ENCODE assay signal across 8 cellular contexts in genomic region chr12:55927588-55928502, GRCh38. TPM values are rescaled to one million over a fixed set of nuclear protein-coding genes. Genes with fewer than 3 reads are reported as not detected.
DNase-seq lines count a peak whose midpoint lies in the region; ATAC-seq and TF ChIP-seq lines count a peak whose summit lies in the region.

PYM1 (minus strand) TSS chr12:55927894; CDS start chr12:55927761, 133 bp downstream.

- H3K27me3 Mint-ChIP-seq in dendritic cell treated with granulocyte-macrophage colony-stimulating factor and Interleukin-4, amounts not matched to agents 40 ng/mL and 50 ng/mL, for 4 days, result no peaks in the 10 kb centered on the region

- H3K9me3 ChIP-seq in AG04450 (ENCODE audit: control insufficient read depth, insufficient read depth, low read length), result no peaks in the 10 kb centered on the region; the same call in 1 of the 2 replicates

- peak within 1 kb of the TSS; percentile 95 for H3K4me3 Mint-ChIP-seq in dendritic cell treated with granulocyte-macrophage colony-stimulating factor and Interleukin-4, amounts not matched to agents 40 ng/mL and 50 ng/mL, for 4 days

- H3K4me3 ChIP-seq in AG04450 (ENCODE audit: low read depth, low read length), result peak within 1 kb of the TSS; percentile 97

- DNase-seq in AG04450 (ENCODE audit: low read depth, low spot score) (no peak), NCI-H446 treated with DMSO at 0.1 percent for 48 hours (lab: John Stamatoyannopoulos, UW) (peak; percentile 42), kidney tubule cell (ENCODE audit: low spot score) (peak; percentile 81)
- DNase-seq in activated CD4-positive, CD25-positive, alpha-beta regulatory T cell treated with anti-CD3 and anti-CD28 coated beads, Interleukin-2, amount 50 U/mL, for 16 hours (ENCODE audit: low read depth, low spot score), result peak; percentile 34
- DNase-seq in stimulated activated CD4-positive, alpha-beta T cell treated with anti-CD3 and anti-CD28 coated beads, Interleukin-1b, Interleukin-23, amount 100 ng/mL, for 48 hours, result peak; percentile 80

- peaks cover 67% of the 10 kb centered on the region for H3K4me1 Mint-ChIP-seq in dendritic cell treated with granulocyte-macrophage colony-stimulating factor and Interleukin-4, amounts not matched to agents 40 ng/mL and 50 ng/mL, for 4 days (ENCODE audit: low read depth)

- POLR2A ChIA-PET in AG04450 (lab: Yijun Ruan, JAX), result interaction anchor here (0.5 to 2.5 kb wide), 8 partner anchors 13 to 704 kb away, joined by 3 to 22 read pairs (median 4); partner anchors contain the start of genes DNAJC14 and SARNP

- TF ChIP-seq CTCF in AG04450 (IDR thresholded peaks at IDR 0.05; ENCODE audit: low read depth, low read length), result no peak

- H3K27me3 ChIP-seq in AG04450 (ENCODE audit: control insufficient read depth, insufficient read depth, low read length), result no peaks in the 10 kb centered on the region

- peak; percentile 84 for TF ChIP-seq POLR2A in GM18526 (IDR thresholded peaks at IDR 0.05; ENCODE audit: extremely low read depth, insufficient read length)

- H3K27ac Mint-ChIP-seq in dendritic cell treated with granulocyte-macrophage colony-stimulating factor and Interleukin-4, amounts not matched to agents 40 ng/mL and 50 ng/mL, for 4 days, result peak within 1 kb of the TSS; percentile 99

- peak; percentile 36 for ATAC-seq in HG03039 (IDR thresholded peaks at IDR 0.05; ENCODE audit: unreplicated experiment)

- CTCF ChIA-PET in AG04450 (lab: Charles Lee), result interaction anchor here (0.6 to 2.5 kb wide), 18 partner anchors 11 to 198 kb away, joined by 3 to 23 read pairs (median 5); no protein-coding TSS in a partner anchor

- H3K9me3 Mint-ChIP-seq in dendritic cell treated with granulocyte-macrophage colony-stimulating factor and Interleukin-4, amounts not matched to agents 40 ng/mL and 50 ng/mL, for 4 days, result no peaks in the 10 kb centered on the region

- peak within 1 kb of the TSS; percentile 93 for H3K27ac ChIP-seq in AG04450 (ENCODE audit: low read depth, low read length)

- intact Hi-C loops in dendritic cell treated with granulocyte-macrophage colony-stimulating factor and Interleukin-4, amounts not matched to agents 40 ng/mL and 50 ng/mL, for 4 days (cut with micrococcal nuclease), result loop anchor here (1.0 to 2.0 kb wide), 4 partner anchors 13 to 111 kb away; partner anchors contain the start of genes DNAJC14 and SARNP

- H3K36me3 Mint-ChIP-seq in dendritic cell treated with granulocyte-macrophage colony-stimulating factor and Interleukin-4, amounts not matched to agents 40 ng/mL and 50 ng/mL, for 4 days (ENCODE audit: low read depth), result peaks cover 52% of the 10 kb centered on the region

RNA-seq across cellular contexts. Expression of gene PYM1, which starts in this region (rescaled TPM):
- polyA plus RNA-seq in AG04450 (2011; rRNA removed), result 34.9 and 35.3 TPM in 2 replicates
- polyA minus RNA-seq in AG04450 (2011; rRNA and poly(A)+ RNA removed), result 20.5 and 21.7 TPM in 2 replicates
